24 cellular contexts compared by ENCODE assay signal in the genomic region with DNA sequence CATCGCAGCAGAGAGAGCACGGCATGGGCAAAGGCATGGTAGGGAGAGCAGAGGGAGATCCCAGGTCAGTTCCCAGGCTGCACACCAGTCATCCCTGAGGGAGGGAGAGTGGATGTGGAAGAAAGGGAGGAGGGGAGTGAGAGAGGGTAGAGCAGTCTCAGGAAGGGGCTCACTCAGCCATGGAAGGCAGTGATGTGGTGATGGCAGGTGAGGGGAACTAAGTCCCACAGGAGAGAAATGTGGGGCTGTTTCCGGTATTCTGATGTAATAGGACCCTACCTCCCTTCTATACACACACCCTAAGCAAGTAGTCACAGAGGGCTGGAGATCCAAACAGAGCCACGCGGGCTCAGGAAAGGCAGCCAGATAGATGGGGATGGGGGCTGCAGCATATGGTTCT.
"Had no signal": no experiment of that assay in that cellular context is flagged by ENCODE, and none has a peak within 500 bp of the region (broad histone marks: within the 10 kb centered on the region; RNA-seq: fewer than 3 reads in every experiment).

No MANE protein-coding gene starts in this region.

- DNase-seq: activated CD4-positive, alpha-beta T cell treated with anti-CD3 and anti-CD28 coated beads, Interleukin-2, amount 10 ng/mL, durations not matched to agents 24 days and 14 days; activated CD4-positive, alpha-beta T cell treated with anti-CD3 and anti-CD28 coated beads, Interleukin-2, amount 50 U/mL, for 4 hours; activated CD8-positive, alpha-beta T cell treated with anti-CD3 and anti-CD28 coated beads for 36 hours; activated gamma-delta T cell treated with Interleukin-2 at 50 U/mL for 16 hours; activated naive CD4-positive, alpha-beta T cell treated with anti-CD3 and anti-CD28 coated beads for 36 hours; activated T-cell treated with anti-CD3 and anti-CD28 coated beads, Interleukin-2, amount 50 U/mL, for 1 hour; body of pancreas; Karpas-422; NCI-H1417 treated with DMSO at 0.1 percent for 48 hours; NCI-H187 treated with DMSO at 0.1 percent for 48 hours; NCI-H2081; NCI-H446 treated with DMSO at 0.1 percent for 48 hours; NCI-H69; NCI-H82; Peyer's patch; RPMI8226; SK-N-SH had no signal

- H3K4me1 ChIP-seq: adrenal gland, body of pancreas, breast epithelium, Peyer's patch, SJSA1 had no signal

- H3K4me2 ChIP-seq: SK-N-SH had no signal

- H3K36me3 ChIP-seq: adrenal gland, breast epithelium, Peyer's patch, SJSA1 had no signal

- H3K4me3 ChIP-seq: adrenal gland, body of pancreas, breast epithelium, Peyer's patch, SJSA1 had no signal

- H3K9ac ChIP-seq: SK-N-SH had no signal

- H3K9me3 ChIP-seq: adrenal gland, body of pancreas, breast epithelium, Peyer's patch, SJSA1, SK-N-SH had no signal

- FAIRE-seq: astrocyte, TTC549 had no signal

- H3K27me3 ChIP-seq: adrenal gland, body of pancreas, breast epithelium, Peyer's patch, SJSA1 had no signal

- ATAC-seq: activated CD8-positive, alpha-beta T cell treated with anti-CD3 and anti-CD28 coated beads for 36 hours; activated naive CD4-positive, alpha-beta T cell treated with anti-CD3 and anti-CD28 coated beads, Interleukin-2, amount 50 U/mL, for 72 hours; body of pancreas; PC-3 had no signal

- H3K27ac ChIP-seq: adrenal gland, body of pancreas, breast epithelium, Peyer's patch, SJSA1 had no signal
